In the genomic region with DNA sequence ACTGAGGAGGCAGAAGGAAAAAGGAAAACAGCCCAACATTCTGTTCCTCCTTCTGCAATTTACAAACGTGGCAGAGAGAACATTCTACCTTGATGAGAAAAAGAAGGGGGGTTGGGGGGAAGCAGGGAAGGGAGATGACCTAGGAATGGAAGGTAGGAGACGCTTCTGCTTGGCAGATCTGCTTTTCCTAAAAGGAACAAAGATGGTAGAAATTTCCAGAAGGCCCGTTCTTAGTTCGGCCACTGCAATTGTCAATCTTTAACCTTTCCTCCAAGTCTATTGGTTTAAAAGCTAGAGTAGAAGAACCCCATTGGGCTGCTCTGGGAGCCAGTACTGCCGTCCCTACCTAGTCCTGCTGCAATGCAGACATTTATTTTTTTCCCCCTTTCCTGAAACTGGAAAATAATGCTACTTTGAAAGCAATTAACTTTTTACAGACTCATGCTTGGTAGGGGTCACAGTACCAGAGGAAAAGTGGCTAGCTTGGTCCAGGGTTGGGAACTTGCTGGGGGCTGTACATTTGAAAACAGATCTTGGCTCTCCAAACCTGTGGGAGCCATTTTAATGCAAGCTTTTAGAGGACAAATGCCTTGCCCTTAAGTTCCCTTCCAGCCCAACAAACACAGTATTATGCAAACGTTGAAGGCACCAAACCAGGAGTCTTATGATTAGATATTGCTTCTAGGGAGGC, we compare ENCODE assay signal across 8 cellular contexts. TPM values are rescaled to one million over a fixed set of nuclear protein-coding genes. Genes with fewer than 3 reads are reported as not detected.
DNase-seq lines count a peak whose midpoint lies in the region; ATAC-seq and TF ChIP-seq lines count a peak whose summit lies in the region.

No MANE protein-coding gene starts in this region.

- POLR2A ChIA-PET in activated CD8-positive, alpha-beta T cell treated with anti-CD3 and anti-CD28 coated beads for 36 hours (lab: Charles Lee): interaction anchor here (0.9 to 1.4 kb wide), 2 partner anchors 19 to 66 kb away, joined by 3 read pairs; no protein-coding TSS in a partner anchor

- no peak overlapping the region for H3K4me3 Mint-ChIP-seq in activated T-cell treated with anti-CD3 and anti-CD28 coated beads, Interleukin-2, amount 50 U/mL, for 72 hours
- peak overlapping the region; percentile 97 for H3K4me3 Mint-ChIP-seq in activated CD8-positive, alpha-beta T cell treated with anti-CD3 and anti-CD28 coated beads for 36 hours

- peak overlapping the region; percentile 88 for H3K9ac ChIP-seq in iPS-18a (ENCODE audit: low read length)

- H3K9me3 ChIP-seq in iPS-18a (ENCODE audit: control insufficient read depth, low read depth, low read length): no peaks in the 10 kb centered on the region

- CTCF ChIA-PET in activated CD8-positive, alpha-beta T cell treated with anti-CD3 and anti-CD28 coated beads for 36 hours (lab: Charles Lee): interaction anchor here (0.6 to 13.7 kb wide), 4 partner anchors 14 to 609 kb away, joined by 3 to 151 read pairs (median 50); no protein-coding TSS in a partner anchor

- H3K27ac Mint-ChIP-seq in activated T-cell treated with anti-CD3 and anti-CD28 coated beads, Interleukin-2, amount 50 U/mL, for 72 hours: peak overlapping the region; percentile 95
- peak overlapping the region; percentile 95 for H3K27ac Mint-ChIP-seq in activated CD8-positive, alpha-beta T cell treated with anti-CD3 and anti-CD28 coated beads for 36 hours

- peaks cover 55% of the 10 kb centered on the region for H3K4me1 Mint-ChIP-seq in activated T-cell treated with anti-CD3 and anti-CD28 coated beads, Interleukin-2, amount 50 U/mL, for 72 hours (ENCODE audit: low read depth)
- H3K4me1 Mint-ChIP-seq in activated CD8-positive, alpha-beta T cell treated with anti-CD3 and anti-CD28 coated beads for 36 hours (ENCODE audit: low read depth): peaks cover 34% of the 10 kb centered on the region

- TF ChIP-seq CTCF in activated CD8-positive, alpha-beta T cell treated with anti-CD3 and anti-CD28 coated beads for 36 hours (IDR thresholded peaks at IDR 0.05): no peak

- H3K9me3 Mint-ChIP-seq in activated T-cell treated with anti-CD3 and anti-CD28 coated beads, Interleukin-2, amount 50 U/mL, for 72 hours: no peaks in the 10 kb centered on the region
- H3K9me3 Mint-ChIP-seq in activated CD8-positive, alpha-beta T cell treated with anti-CD3 and anti-CD28 coated beads for 36 hours: no peaks in the 10 kb centered on the region

- peaks cover 4% of the 10 kb centered on the region in 2 donors for H3K36me3 Mint-ChIP-seq in activated T-cell treated with anti-CD3 and anti-CD28 coated beads, Interleukin-2, amount 50 U/mL, for 72 hours (ENCODE audit: insufficient read depth in 2 of 2)
- H3K36me3 Mint-ChIP-seq in activated CD8-positive, alpha-beta T cell treated with anti-CD3 and anti-CD28 coated beads for 36 hours (ENCODE audit: low read depth): peaks cover 38% of the 10 kb centered on the region

- no peak for DNase-seq in activated T-cell treated with anti-CD3 and anti-CD28 coated beads, Interleukin-2, amount 50 U/mL, for 72 hours
- no peak for DNase-seq in activated T-cell treated with anti-CD3 and anti-CD28 coated beads, Interleukin-2, amount 50 U/mL, for 1 hour
- DNase-seq in activated CD8-positive, alpha-beta T cell treated with anti-CD3 and anti-CD28 coated beads for 36 hours: no peak

- ATAC-seq in activated T-cell treated with anti-CD3 and anti-CD28 coated beads, Interleukin-2, amount 50 U/mL, for 72 hours (replicated peaks in 1 of 2): no peak
- ATAC-seq in activated CD8-positive, alpha-beta T cell treated with anti-CD3 and anti-CD28 coated beads for 36 hours: no peak
- ATAC-seq in GM21825 (IDR thresholded peaks at IDR 0.05; ENCODE audit: unreplicated experiment) (no peak), GM19467 (IDR thresholded peaks at IDR 0.05; ENCODE audit: unreplicated experiment) (no peak), GM19455 (IDR thresholded peaks at IDR 0.05; ENCODE audit: unreplicated experiment) (no peak)

- peak overlapping the region; percentile 79 for H3K27ac ChIP-seq in iPS-18a (ENCODE audit: low read length)
- peak overlapping the region; percentile 100 for H3K27ac ChIP-seq in temporal lobe (ENCODE audit: low read depth, low read length)

- peaks cover 18% of the 10 kb centered on the region for H3K36me3 ChIP-seq in iPS-18a (ENCODE audit: control insufficient read depth, low read depth, low read length)

- H3K4me1 ChIP-seq in iPS-18a (ENCODE audit: control insufficient read depth, low read depth, low read length): peaks cover 97% of the 10 kb centered on the region

- no peaks in the 10 kb centered on the region for H3K27me3 ChIP-seq in iPS-18a (ENCODE audit: control insufficient read depth, insufficient read depth, low read length)

- no peaks in the 10 kb centered on the region for H3K27me3 Mint-ChIP-seq in activated T-cell treated with anti-CD3 and anti-CD28 coated beads, Interleukin-2, amount 50 U/mL, for 72 hours (ENCODE audit: low read depth)
- no peaks in the 10 kb centered on the region for H3K27me3 Mint-ChIP-seq in activated CD8-positive, alpha-beta T cell treated with anti-CD3 and anti-CD28 coated beads for 36 hours

- intact Hi-C loops in activated CD8-positive, alpha-beta T cell treated with anti-CD3 and anti-CD28 coated beads for 36 hours (cut with micrococcal nuclease): loop anchor here (5.0 kb wide), 1 partner anchor 37 kb away; no protein-coding TSS in a partner anchor

- H3K4me3 ChIP-seq in iPS-18a (ENCODE audit: low read length): peak overlapping the region; percentile 48

RNA-seq across cellular contexts. Expression of gene ZMYND8, which starts 2.7 kb away (rescaled TPM):
- 10 to 100 TPM; 34.3 to 40.1 TPM for total RNA-seq in activated T-cell treated with anti-CD3 and anti-CD28 coated beads, Interleukin-2, amount 50 U/mL, for 72 hours
- 10 to 100 TPM; 31.9 to 33.4 TPM for total RNA-seq in activated CD8-positive, alpha-beta T cell treated with anti-CD3 and anti-CD28 coated beads for 36 hours
- total RNA-seq in temporal lobe: 32.2 TPM
